In genomic region chr9:70105142-70105541, GRCh38 we compare ENCODE assay signal across 15 cellular contexts.
DNase-seq lines count a peak whose midpoint lies in the region; ATAC-seq and TF ChIP-seq lines count a peak whose summit lies in the region.
"Had no signal": no experiment of that assay in that cellular context is flagged by ENCODE, and none has a peak within 500 bp of the region (broad histone marks: within the 10 kb centered on the region; RNA-seq: fewer than 3 reads in every experiment).

No MANE protein-coding gene starts in this region.

- no peak overlapping the region for H2AFZ ChIP-seq in SK-N-SH (ENCODE audit: low read depth)
- H2AFZ ChIP-seq in neural cell (ENCODE audit: low read depth, low read length): no peak overlapping the region

- H3K27ac ChIP-seq in SK-N-SH (ENCODE audit: low read depth in 2 of 2, low read length in 1 of 2) (peak overlapping the region in 1 of 2 experiments; percentile 22; a peak in 1 of 4 replicates), neural cell (ENCODE audit: low read length) (no peak overlapping the region)

- 14% methylated on average over 5 of the region's 5 CpGs for WGBS in SK-N-SH (ENCODE audit: low lambda C conversion rate)

- H3K36me3 ChIP-seq in BE2C: no peaks in the 10 kb centered on the region
- H3K36me3 ChIP-seq in SK-N-SH (replicated peaks in 1 of 2; ENCODE audit: control insufficient read depth in 1 of 2, insufficient read depth in 2 of 2, low read length in 1 of 2): no peaks in the 10 kb centered on the region
- no peaks in the 10 kb centered on the region for H3K36me3 ChIP-seq in neural cell (ENCODE audit: insufficient read depth, low read length)

- POLR2A ChIA-PET in SK-N-SH (lab: Yijun Ruan, JAX): no interaction called here

- no peak overlapping the region for H3K4me3 ChIP-seq in BE2C (ENCODE audit: low read depth, low read length)
- no peak overlapping the region for H3K4me3 ChIP-seq in SK-N-SH (ENCODE audit: low read depth in 2 of 2, low read length in 1 of 2)
- H3K4me3 ChIP-seq in neural cell (ENCODE audit: low read length): no peak overlapping the region

- intact Hi-C loops in Right ventricle myocardium superior (cut with DNase I): loop anchor here (10.0 kb wide), 1 partner anchor 60 kb away; the partner anchor contains the start of gene MAMDC2

- TF ChIP-seq RAD21 in SK-N-SH (IDR thresholded peaks at IDR 0.05; ENCODE audit: low read length) (no peak), neural cell (conservative IDR thresholded peaks at IDR 0.05) (no peak)

- no peak overlapping the region for H3K4me2 ChIP-seq in SK-N-SH
- no peak overlapping the region for H3K4me2 ChIP-seq in neural cell (ENCODE audit: low read length)

- H3F3A ChIP-seq in SK-N-SH (replicated peaks; ENCODE audit: insufficient read depth) (no peaks in the 10 kb centered on the region), neural cell (ENCODE audit: insufficient read depth, low read length, poor library complexity, severe bottlenecking) (no peaks in the 10 kb centered on the region)

- TF ChIP-seq CTCF in BE2C (IDR thresholded peaks at IDR 0.05; ENCODE audit: low read depth, low read length) (no peak), SK-N-SH (IDR thresholded peaks at IDR 0.05) (no peak), neural cell (IDR thresholded peaks at IDR 0.05; ENCODE audit: poor library complexity, severe bottlenecking) (no peak)

- peaks cover 4% of the 10 kb centered on the region for H3K27me3 ChIP-seq in BE2C
- H3K27me3 ChIP-seq in SK-N-SH (ENCODE audit: insufficient read depth): no peaks in the 10 kb centered on the region
- no peaks in the 10 kb centered on the region for H3K27me3 ChIP-seq in neural cell (ENCODE audit: insufficient read depth, low read depth, low read length)

- DNase-seq in BE2C (peak; percentile 76), NCI-H2081 treated with DMSO at 0.1 percent for 48 hours (lab: John Stamatoyannopoulos, UW) (peak; percentile 34), SK-N-SH (peak; percentile 64), Right ventricle myocardium superior (no peak)
- DNase-seq in activated T-cell treated with anti-CD3 and anti-CD28 coated beads, Interleukin-2, amount 50 U/mL, for 48 hours: no peak
- DNase-seq: ACHN; C1 segment of cervical spinal cord; CD4-positive, alpha-beta memory T cell; DMS153; DMS79 treated with DMSO at 0.1 percent for 48 hours; EL; HCEC 1CT; HFFc6 had no signal

- ATAC-seq in GM21447 (IDR thresholded peaks at IDR 0.05; ENCODE audit: unreplicated experiment): no peak
- ATAC-seq in Right ventricle myocardium superior (ENCODE audit: poor library complexity): no peak

- H3K79me2 ChIP-seq in SK-N-SH (ENCODE audit: insufficient read depth): no peaks in the 10 kb centered on the region
- H3K79me2 ChIP-seq in neural cell (replicated peaks; ENCODE audit: insufficient read depth, low read length): no peaks in the 10 kb centered on the region

- CTCF ChIA-PET in SK-N-SH (lab: Yijun Ruan, JAX): interaction anchor here (1.1 to 13.5 kb wide), 3 partner anchors 9 to 531 kb away, joined by 3 to 433 read pairs (median 3); no protein-coding TSS in a partner anchor

- H3K9ac ChIP-seq in SK-N-SH (no peak overlapping the region), neural cell (ENCODE audit: low read length) (no peak overlapping the region)

- TF ChIP-seq EP300 in SK-N-SH (IDR thresholded peaks at IDR 0.05; ENCODE audit: borderline replicate concordance in 1 of 2, low read depth in 1 of 2, low read length in 1 of 2): peak in 1 of 2 experiments; percentile 94; a peak in 2 of 4 replicates
- no peak for TF ChIP-seq EP300 in neural cell (conservative IDR thresholded peaks at IDR 0.05; ENCODE audit: poor library complexity, severe bottlenecking)

- no peaks in the 10 kb centered on the region for H3K9me3 ChIP-seq in BE2C
- no peaks in the 10 kb centered on the region for H3K9me3 ChIP-seq in SK-N-SH
- no peaks in the 10 kb centered on the region for H3K9me3 ChIP-seq in neural cell (ENCODE audit: low read length)

- H3K9me2 ChIP-seq in SK-N-SH (no peaks in the 10 kb centered on the region), neural cell (ENCODE audit: insufficient read depth, low read length) (no peaks in the 10 kb centered on the region)

- H4K20me1 ChIP-seq in SK-N-SH (ENCODE audit: insufficient read depth) (no peaks in the 10 kb centered on the region), neural cell (ENCODE audit: insufficient read depth) (no peaks in the 10 kb centered on the region)

- H3K4me1 ChIP-seq in BE2C (peaks cover 11% of the 10 kb centered on the region), SK-N-SH (ENCODE audit: control insufficient read depth in 1 of 2, insufficient read depth in 2 of 2, low read depth in 1 of 2, low read length in 1 of 2) (peaks cover 0 to 12% of the 10 kb centered on the region in 2 experiments; a peak in 2 of 4 replicates)

TF ChIP-seq in SK-N-SH, 30 proteins besides CTCF, POLR2A, EP300 and RAD21 (continues in another document):
- TF ChIP-seq MXI1 (IDR thresholded peaks at IDR 0.05; ENCODE audit: low read depth, low read length) (peak; percentile 48), FOXJ3 (CRISPR knock-in tag; IDR thresholded peaks at IDR 0.05) (peak; percentile 89), RFX5 (IDR thresholded peaks at IDR 0.05; ENCODE audit: low read length) (peak; percentile 27; the same call in 1 of the 2 replicates), GATA2 (CRISPR knock-in tag; IDR thresholded peaks at IDR 0.05) (peak; percentile 96), SMC3 (IDR thresholded peaks at IDR 0.05; ENCODE audit: low read depth, low read length) (no peak), POLR2AphosphoS5 (IDR thresholded peaks at IDR 0.05; ENCODE audit: low read depth, low read length) (peak; percentile 63; the same call in 1 of the 2 replicates), TEAD4 (IDR thresholded peaks at IDR 0.05; ENCODE audit: borderline replicate concordance, insufficient read depth) (0 out of 2 replicates have a peak, but pooled peaks have one; percentile 51), PBX3 (IDR thresholded peaks at IDR 0.05) (peak; percentile 81), CHD2 (IDR thresholded peaks at IDR 0.05; ENCODE audit: low read length, partially characterized antibody) (peak; percentile 89), RCOR1 (IDR thresholded peaks at IDR 0.05; ENCODE audit: low read length) (peak; percentile 99), NFIC (IDR thresholded peaks at IDR 0.05; ENCODE audit: borderline replicate concordance) (peak; percentile 23; the same call in 1 of the 2 replicates)

TF ChIP-seq in neural cell, 6 proteins besides CTCF, POLR2A, EP300 and RAD21:
- TF ChIP-seq, protein P1, sequence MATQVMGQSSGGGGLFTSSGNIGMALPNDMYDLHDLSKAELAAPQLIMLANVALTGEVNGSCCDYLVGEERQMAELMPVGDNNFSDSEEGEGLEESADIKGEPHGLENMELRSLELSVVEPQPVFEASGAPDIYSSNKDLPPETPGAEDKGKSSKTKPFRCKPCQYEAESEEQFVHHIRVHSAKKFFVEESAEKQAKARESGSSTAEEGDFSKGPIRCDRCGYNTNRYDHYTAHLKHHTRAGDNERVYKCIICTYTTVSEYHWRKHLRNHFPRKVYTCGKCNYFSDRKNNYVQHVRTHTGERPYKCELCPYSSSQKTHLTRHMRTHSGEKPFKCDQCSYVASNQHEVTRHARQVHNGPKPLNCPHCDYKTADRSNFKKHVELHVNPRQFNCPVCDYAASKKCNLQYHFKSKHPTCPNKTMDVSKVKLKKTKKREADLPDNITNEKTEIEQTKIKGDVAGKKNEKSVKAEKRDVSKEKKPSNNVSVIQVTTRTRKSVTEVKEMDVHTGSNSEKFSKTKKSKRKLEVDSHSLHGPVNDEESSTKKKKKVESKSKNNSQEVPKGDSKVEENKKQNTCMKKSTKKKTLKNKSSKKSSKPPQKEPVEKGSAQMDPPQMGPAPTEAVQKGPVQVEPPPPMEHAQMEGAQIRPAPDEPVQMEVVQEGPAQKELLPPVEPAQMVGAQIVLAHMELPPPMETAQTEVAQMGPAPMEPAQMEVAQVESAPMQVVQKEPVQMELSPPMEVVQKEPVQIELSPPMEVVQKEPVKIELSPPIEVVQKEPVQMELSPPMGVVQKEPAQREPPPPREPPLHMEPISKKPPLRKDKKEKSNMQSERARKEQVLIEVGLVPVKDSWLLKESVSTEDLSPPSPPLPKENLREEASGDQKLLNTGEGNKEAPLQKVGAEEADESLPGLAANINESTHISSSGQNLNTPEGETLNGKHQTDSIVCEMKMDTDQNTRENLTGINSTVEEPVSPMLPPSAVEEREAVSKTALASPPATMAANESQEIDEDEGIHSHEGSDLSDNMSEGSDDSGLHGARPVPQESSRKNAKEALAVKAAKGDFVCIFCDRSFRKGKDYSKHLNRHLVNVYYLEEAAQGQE (IDR thresholded peaks at IDR 0.05; ENCODE audit: borderline replicate concordance): no peak
- TF ChIP-seq POLR2AphosphoS5 (IDR thresholded peaks at IDR 0.05): peak; percentile 51
TF ChIP-seq in neural cell: peak in this region for 1.

Comparison
In these comparisons a context has a peak if more than half of its experiments do, and no peak if none do; other contexts are left out.
1. DNase-seq: peak in BE2C (single experiment), NCI-H2081 treated with DMSO at 0.1 percent for 48 hours (single experiment) and SK-N-SH (single experiment); none in activated T-cell treated with anti-CD3 and anti-CD28 coated beads, Interleukin-2, amount 50 U/mL, for 48 hours (0 of 2) and Right ventricle myocardium superior (single experiment).